In genomic region chr17:5854871-5855554, GRCh38 we compare ENCODE assay signal across 22 cellular contexts.
"Had no signal": no experiment of that assay in that cellular context is flagged by ENCODE, and none has a peak within 500 bp of the region (broad histone marks: within the 10 kb centered on the region; RNA-seq: fewer than 3 reads in every experiment).

No MANE protein-coding gene starts in this region.

- H3K4me3 ChIP-seq: esophagus squamous epithelium, gastroesophageal sphincter, hepatocyte, psoas muscle, spleen, stomach, thoracic aorta, transverse colon had no signal

- H3K4me1 ChIP-seq: esophagus squamous epithelium, gastroesophageal sphincter, psoas muscle, spleen, stomach, transverse colon had no signal

- H3K79me2 ChIP-seq: hepatocyte had no signal

- FAIRE-seq: endometrium, urothelium cell line had no signal

- H3K4me2 ChIP-seq: hepatocyte had no signal

- H3K27me3 ChIP-seq: esophagus squamous epithelium, gastroesophageal sphincter, hepatocyte, neutrophil, spleen, transverse colon had no signal

- H2AFZ ChIP-seq: hepatocyte had no signal

- DNase-seq: effector memory CD4-positive, alpha-beta T cell; esophagus squamous epithelium; head of caudate nucleus; left colon; mesendoderm; naive thymus-derived CD4-positive, alpha-beta T cell; psoas muscle; retina; spleen; stimulated activated CD4-positive, alpha-beta T cell treated with anti-CD3 and anti-CD28 coated beads, Interleukin-15, amount 100 ng/mL, for 24 hours; stimulated activated CD4-positive, alpha-beta T cell treated with anti-CD3 and anti-CD28 coated beads, Interleukin-1b, Interleukin-23, amount 100 ng/mL, for 48 hours; stimulated activated CD4-positive, alpha-beta T cell treated with anti-CD3 and anti-CD28 coated beads, Interleukin-4, amount 100 ng/mL, for 24 hours; stomach; substantia nigra; transverse colon had no signal

- H3K36me3 ChIP-seq: esophagus squamous epithelium, gastroesophageal sphincter, neutrophil, spleen, stomach, thoracic aorta, transverse colon had no signal

- H3K9me3 ChIP-seq: esophagus squamous epithelium, gastroesophageal sphincter, neutrophil, psoas muscle, spleen, stomach, thoracic aorta, transverse colon had no signal

- H3K27ac ChIP-seq: epithelial cell of prostate, esophagus squamous epithelium, gastroesophageal sphincter, hepatocyte, neutrophil, psoas muscle, spleen, stomach, thoracic aorta, transverse colon had no signal
